ENCODE assay signal across 8 cellular contexts in genomic region chr19:55654323-55654832, GRCh38. TPM values are rescaled to one million over a fixed set of nuclear protein-coding genes. Genes with fewer than 3 reads are reported as not detected.
A peak's percentile ranks its signal among the peaks of the same experiment; 100 is the strongest.
DNase-seq lines count a peak whose midpoint lies in the region; FAIRE-seq and TF ChIP-seq lines count a peak whose summit lies in the region.

No MANE protein-coding gene starts in this region.

- peaks cover 44% of the 10 kb centered on the region for H3K79me2 ChIP-seq in GM23248 (ENCODE audit: insufficient read depth)
- peaks cover 46% of the 10 kb centered on the region for H3K79me2 ChIP-seq in Karpas-422 (ENCODE audit: low read length)

- H3F3A ChIP-seq in GM23248 (ENCODE audit: insufficient read depth), result peaks cover 8% of the 10 kb centered on the region

- peak overlapping the region; percentile 97 for H3K27ac ChIP-seq in GM23248
- peak overlapping the region; percentile 95 for H3K27ac ChIP-seq in Karpas-422 (ENCODE audit: low read length)
- peak overlapping the region; percentile 97 to 100 (median 99) for H3K27ac ChIP-seq in esophagus squamous epithelium
- peak overlapping the region; percentile 99 for H3K27ac ChIP-seq in muscle layer of duodenum (ENCODE audit: low read length)

- peak overlapping the region; percentile 98 for H3K9ac ChIP-seq in GM23248
- peak overlapping the region; percentile 95 for H3K9ac ChIP-seq in Karpas-422 (ENCODE audit: low read length)

- peak overlapping the region; percentile 98 for H3K4me3 ChIP-seq in GM23248
- peak overlapping the region; percentile 72 for H3K4me3 ChIP-seq in Karpas-422 (ENCODE audit: low read length)
- H3K4me3 ChIP-seq in esophagus squamous epithelium, result peak overlapping the region; percentile 76 to 95 (median 86)
- peak overlapping the region; percentile 91 to 95 for H3K4me3 ChIP-seq in muscle layer of duodenum (ENCODE audit: low read depth in 1 of 2, low read length in 2 of 2)

- in situ Hi-C loops in GM23248 (cut with MboI), result loop anchor here (25.0 kb wide), 1 partner anchor 1192 kb away; the partner anchor contains the start of genes CDC42EP5 and LENG9

- H4K20me1 ChIP-seq in GM23248 (ENCODE audit: insufficient read depth) (peaks cover 35% of the 10 kb centered on the region; the same call in 1 of the 2 replicates), Karpas-422 (ENCODE audit: insufficient read depth, low read depth, low read length) (peaks cover 37% of the 10 kb centered on the region)

- TF ChIP-seq POLR2A in esophagus squamous epithelium (IDR thresholded peaks at IDR 0.05), result no peak

- no peaks in the 10 kb centered on the region for H3K27me3 ChIP-seq in GM23248 (replicated peaks; ENCODE audit: insufficient read depth)
- no peaks in the 10 kb centered on the region for H3K27me3 ChIP-seq in Karpas-422 (ENCODE audit: low read length)
- no peaks in the 10 kb centered on the region for H3K27me3 ChIP-seq in esophagus squamous epithelium
- H3K27me3 ChIP-seq in muscle layer of duodenum (ENCODE audit: low read depth, low read length), result no peaks in the 10 kb centered on the region

- H3K9me3 ChIP-seq in GM23248 (ENCODE audit: low read depth) (no peaks in the 10 kb centered on the region), Karpas-422 (ENCODE audit: low read length) (no peaks in the 10 kb centered on the region), esophagus squamous epithelium (no peaks in the 10 kb centered on the region), muscle layer of duodenum (ENCODE audit: control insufficient read depth in 1 of 2, low read length in 2 of 2) (no peaks in the 10 kb centered on the region)

- H2AFZ ChIP-seq in GM23248, result peak overlapping the region; percentile 85
- H2AFZ ChIP-seq in Karpas-422 (ENCODE audit: low read length), result 0 out of 2 replicates have a peak overlapping the region, but pooled peaks have one; percentile 53

- peak overlapping the region; percentile 73 for H3K4me2 ChIP-seq in GM23248 (ENCODE audit: unreplicated experiment)
- peak overlapping the region; percentile 89 for H3K4me2 ChIP-seq in Karpas-422 (ENCODE audit: low read depth, low read length, poor library complexity, severe bottlenecking)

- intact Hi-C loops in esophagus squamous epithelium (cut with DNase I), result no loop called here

- H3K36me3 ChIP-seq in GM23248 (ENCODE audit: low read depth) (no peaks in the 10 kb centered on the region), Karpas-422 (ENCODE audit: insufficient read depth, low read length) (peaks cover 36% of the 10 kb centered on the region), esophagus squamous epithelium (peaks cover 0 to 37% (median 1%) of the 10 kb centered on the region in 3 donors), muscle layer of duodenum (ENCODE audit: control insufficient read depth in 1 of 2, insufficient read depth in 2 of 2, low read length in 2 of 2) (peaks cover 0 to 20% of the 10 kb centered on the region in 2 donors)

- TF ChIP-seq CTCF in esophagus squamous epithelium (IDR thresholded peaks at IDR 0.05), result no peak

- FAIRE-seq in RCC 7860 (lab: Jason Lieb, UNC), result peak; percentile 92

- peak; percentile 98 for DNase-seq in DMS53 treated with DMSO at 0.1 percent for 48 hours (lab: John Stamatoyannopoulos, UW; ENCODE audit: unreplicated experiment)
- peak; percentile 100 for DNase-seq in GM23248
- DNase-seq in Karpas-422, result peak; percentile 100
- DNase-seq in RCC 7860 (ENCODE audit: low spot score), result peak; percentile 97
- peak; percentile 97 for DNase-seq in activated T-helper 1 cell treated with anti-CD3 and anti-CD28 coated beads, Interleukin-2, amount 50 U/mL, for 16 hours (ENCODE audit: low read depth in 1 of 2, low spot score in 1 of 2)
- peak; percentile 96 for DNase-seq in esophagus squamous epithelium (lab: John Stamatoyannopoulos, UW)
- peak; percentile 91 to 94 for DNase-seq in stimulated activated CD8-positive, alpha-beta memory T cell treated with anti-CD3 and anti-CD28 coated beads, Interleukin-7, amount 100 ng/mL, for 1 hour (ENCODE audit: low read depth in 2 of 2)

- H3K9me2 ChIP-seq in GM23248 (ENCODE audit: insufficient read depth) (no peaks in the 10 kb centered on the region), Karpas-422 (replicated peaks; ENCODE audit: insufficient read depth, low read length) (no peaks in the 10 kb centered on the region)

- peaks cover 24% of the 10 kb centered on the region for H3K4me1 ChIP-seq in GM23248 (ENCODE audit: insufficient read depth)
- peaks cover 32% of the 10 kb centered on the region for H3K4me1 ChIP-seq in Karpas-422 (ENCODE audit: low read length)
- peaks cover 39 to 64% (median 42%) of the 10 kb centered on the region in 3 donors for H3K4me1 ChIP-seq in esophagus squamous epithelium
- peaks cover 24 to 48% of the 10 kb centered on the region in 2 donors for H3K4me1 ChIP-seq in muscle layer of duodenum (ENCODE audit: control insufficient read depth in 1 of 2, insufficient read depth in 2 of 2, low read length in 2 of 2)

- WGBS in GM23248 (ENCODE audit: low coverage in 1 of 2, low lambda C conversion rate in 2 of 2, missing lambda C conversion rate in 2 of 2), 2 experiments, result 1% methylated on average over 48 to 49 of the region's 49 CpGs
- 0% methylated on average over 31 to 35 of the region's 49 CpGs for WGBS in esophagus squamous epithelium, 2 donors

RNA-seq across cellular contexts. Expression of gene U2AF2, which starts 0.5 kb away (rescaled TPM):
- total RNA-seq in GM23248 (2014; rRNA removed; shearing (Covaris generic)), result 128 and 150 TPM in 2 replicates
- polyA plus RNA-seq in GM23248 (2016; fragmentation: Nextera tagmentation; extraction: Ambion mirVana), result 19.3 and 22.4 TPM in 2 replicates
- total RNA-seq in Karpas-422 (2014; rRNA removed; shearing (Covaris generic); ENCODE audit: low replicate concordance), result 107 and 272 TPM in 2 replicates
- 100 to 1,000 TPM in 2 of 4 donors, 10 to 100 TPM in 2; 85.0 to 112 (median 99.7) TPM for total RNA-seq in esophagus squamous epithelium

RNA-seq across cellular contexts. Expression of gene CCDC106, which starts 6.4 kb away (rescaled TPM):
- 11.3 and 12.0 TPM in 2 replicates for total RNA-seq in GM23248 (2014; rRNA removed; shearing (Covaris generic))
- 15.2 and 15.3 TPM in 2 replicates for polyA plus RNA-seq in GM23248 (2016; fragmentation: Nextera tagmentation; extraction: Ambion mirVana)
- 26.2 and 54.8 TPM in 2 replicates for total RNA-seq in Karpas-422 (2014; rRNA removed; shearing (Covaris generic); ENCODE audit: low replicate concordance)
- 1 to 10 TPM; 2.4 to 7.2 (median 4.6) TPM for total RNA-seq in esophagus squamous epithelium

RNA-seq across cellular contexts. Expression of gene ZNF581, which starts 10.9 kb away (rescaled TPM):
- 8.5 and 12.1 TPM in 2 replicates for total RNA-seq in GM23248 (2014; rRNA removed; shearing (Covaris generic))
- 17.6 and 20.6 TPM in 2 replicates for polyA plus RNA-seq in GM23248 (2016; fragmentation: Nextera tagmentation; extraction: Ambion mirVana)
- 119 and 128 TPM in 2 replicates for total RNA-seq in Karpas-422 (2014; rRNA removed; shearing (Covaris generic); ENCODE audit: low replicate concordance)
- 10 to 100 TPM; 11.8 to 20.2 (median 14.0) TPM for total RNA-seq in esophagus squamous epithelium

RNA-seq across cellular contexts. Expression of gene ZNF580, which starts 13.6 kb away (rescaled TPM):
- total RNA-seq in GM23248 (2014; rRNA removed; shearing (Covaris generic)), result 7.0 and 11.7 TPM in 2 replicates
- 43.1 and 44.0 TPM in 2 replicates for polyA plus RNA-seq in GM23248 (2016; fragmentation: Nextera tagmentation; extraction: Ambion mirVana)
- total RNA-seq in Karpas-422 (2014; rRNA removed; shearing (Covaris generic); ENCODE audit: low replicate concordance), result 44.3 and 47.5 TPM in 2 replicates
- total RNA-seq in esophagus squamous epithelium, result 10 to 100 TPM in 3 of 4 donors, 1 to 10 TPM in 1; 8.8 to 19.1 (median 12.9) TPM

RNA-seq across cellular contexts. Expression of gene EPN1, which starts 20.6 kb away (rescaled TPM):
- 82.2 and 103 TPM in 2 replicates for total RNA-seq in GM23248 (2014; rRNA removed; shearing (Covaris generic))
- polyA plus RNA-seq in GM23248 (2016; fragmentation: Nextera tagmentation; extraction: Ambion mirVana), result 48.8 and 53.1 TPM in 2 replicates
- 21.2 and 52.5 TPM in 2 replicates for total RNA-seq in Karpas-422 (2014; rRNA removed; shearing (Covaris generic); ENCODE audit: low replicate concordance)
- total RNA-seq in esophagus squamous epithelium, result 100 to 1,000 TPM in 1 of 4 donors, 10 to 100 TPM in 3; 52.1 to 168 (median 77.4) TPM

Comparison
In these comparisons a context has a peak if more than half of its experiments do, and no peak if none do; other contexts are left out.
1. Peak in every context shown above with its lines: DNase-seq, H3K4me3 ChIP-seq and H3K27ac ChIP-seq.